In the genomic region with DNA sequence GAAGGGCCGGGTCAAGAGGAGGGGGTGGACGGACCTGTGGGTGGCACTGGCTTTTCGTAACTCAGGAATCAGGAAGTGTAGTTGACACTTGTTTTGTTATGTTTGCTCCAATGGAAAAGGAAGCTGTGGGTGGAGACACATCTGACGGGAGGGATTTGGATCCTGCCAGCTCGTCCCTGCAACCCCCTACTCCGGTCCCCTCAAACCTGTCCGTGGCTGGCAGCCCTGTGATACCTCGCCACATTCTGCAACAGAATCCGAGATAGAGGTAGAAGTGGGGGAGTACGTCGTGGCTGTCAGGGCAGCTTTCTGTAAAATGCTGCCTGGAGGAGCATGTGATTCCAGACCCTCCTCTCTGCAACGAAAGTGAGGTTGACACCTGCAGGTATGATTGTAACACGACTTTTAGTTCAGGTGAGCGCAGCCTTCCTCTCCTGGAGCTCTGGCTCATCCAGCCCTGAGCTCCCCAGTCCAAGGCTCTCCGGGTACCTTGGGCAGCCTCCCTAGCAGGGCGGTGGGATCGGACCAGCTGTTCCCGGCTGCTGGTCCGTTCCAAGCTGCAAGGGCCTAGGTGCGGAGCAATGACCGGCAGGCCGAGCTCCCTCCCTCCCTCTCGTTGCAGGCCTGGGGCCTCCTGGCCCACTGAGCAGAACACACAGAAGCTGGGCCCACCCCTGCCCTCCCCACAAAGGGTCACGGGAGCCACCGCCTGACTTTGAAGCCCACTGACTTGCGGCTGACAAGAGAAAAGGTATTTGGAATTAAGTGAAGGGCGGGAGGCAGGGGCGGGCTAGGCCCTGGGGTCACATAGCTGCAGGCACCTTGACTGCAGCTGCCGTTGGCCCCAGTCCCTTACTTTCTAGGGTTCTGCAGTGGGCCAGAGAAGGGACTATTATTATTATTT, we compare ENCODE assay signal across 10 cellular contexts.
DNase-seq lines count a peak whose midpoint lies in the region; ATAC-seq, FAIRE-seq and TF ChIP-seq lines count a peak whose summit lies in the region.
"Had no signal": no experiment of that assay in that cellular context is flagged by ENCODE, and none has a peak within 500 bp of the region (broad histone marks: within the 10 kb centered on the region; RNA-seq: fewer than 3 reads in every experiment).

No MANE protein-coding gene starts in this region.

- POLR2A ChIA-PET in activated naive CD8-positive, alpha-beta T cell treated with anti-CD3 and anti-CD28 coated beads, Interleukin-2, amount 10 ng/mL, durations not matched to agents 7 days and 5 days (lab: Charles Lee), result interaction anchor here (0.5 to 1.1 kb wide), 2 partner anchors 21 to 108 kb away, joined by 3 to 4 read pairs; no protein-coding TSS in a partner anchor
- POLR2A ChIA-PET in endothelial cell of umbilical vein (lab: Charles Lee), result no interaction called here

- CTCF ChIA-PET in endothelial cell of umbilical vein (lab: Charles Lee), result interaction anchor here (0.6 kb wide), 1 partner anchor 315 kb away, joined by 3 read pairs; no protein-coding TSS in a partner anchor

- H3K9me1 ChIP-seq in endothelial cell of umbilical vein (replicated peaks; ENCODE audit: control insufficient read depth, extremely low read depth, insufficient read depth, low read length), result no peaks in the 10 kb centered on the region

- no peak overlapping the region for H3K4me2 ChIP-seq in endothelial cell of umbilical vein (ENCODE audit: insufficient read depth, low read length)

- H3K4me3 ChIP-seq in endothelial cell of umbilical vein (replicated peaks in 1 of 3; ENCODE audit: insufficient read depth in 1 of 3, low read depth in 1 of 3, low read length in 3 of 3) (no peak overlapping the region), muscle layer of colon (ENCODE audit: low read depth in 1 of 2, low read length in 2 of 2) (peak overlapping the region in 1 of 2 donors; percentile 45), urinary bladder (ENCODE audit: low read depth, low read length) (peak overlapping the region; percentile 36)

- H4K20me1 ChIP-seq in endothelial cell of umbilical vein (replicated peaks; ENCODE audit: control insufficient read depth, extremely low read depth, insufficient read depth, low read length), result no peaks in the 10 kb centered on the region

- H3K27ac ChIP-seq in endothelial cell of umbilical vein (ENCODE audit: insufficient read depth, low read depth, low read length), result no peak overlapping the region
- peak overlapping the region; percentile 58 for H3K27ac ChIP-seq in muscle layer of colon (ENCODE audit: low read depth, low read length)
- peak overlapping the region; percentile 27 for H3K27ac ChIP-seq in urinary bladder (ENCODE audit: low read depth)

- H3K27ac Mint-ChIP-seq in activated naive CD8-positive, alpha-beta T cell treated with anti-CD3 and anti-CD28 coated beads, Interleukin-2, amount 10 ng/mL, durations not matched to agents 7 days and 5 days, result no peak overlapping the region
- H3K27ac Mint-ChIP-seq in activated naive CD8-positive, alpha-beta T cell treated with anti-CD3 and anti-CD28 coated beads for 36 hours, result no peak overlapping the region
- H3K27ac Mint-ChIP-seq: B cell had no signal

- peaks cover 2% of the 10 kb centered on the region for H3K27me3 Mint-ChIP-seq in activated naive CD8-positive, alpha-beta T cell treated with anti-CD3 and anti-CD28 coated beads, Interleukin-2, amount 10 ng/mL, durations not matched to agents 7 days and 5 days
- no peaks in the 10 kb centered on the region for H3K27me3 Mint-ChIP-seq in activated naive CD8-positive, alpha-beta T cell treated with anti-CD3 and anti-CD28 coated beads for 36 hours

- no peaks in the 10 kb centered on the region for H3K36me3 Mint-ChIP-seq in activated naive CD8-positive, alpha-beta T cell treated with anti-CD3 and anti-CD28 coated beads, Interleukin-2, amount 10 ng/mL, durations not matched to agents 7 days and 5 days
- no peaks in the 10 kb centered on the region for H3K36me3 Mint-ChIP-seq in activated naive CD8-positive, alpha-beta T cell treated with anti-CD3 and anti-CD28 coated beads for 36 hours

- FAIRE-seq in endothelial cell of umbilical vein (lab: Jason Lieb, UNC) (no peak), GM12892 (lab: Jason Lieb, UNC) (no peak)

- no peak overlapping the region for H3K4me3 Mint-ChIP-seq in activated naive CD8-positive, alpha-beta T cell treated with anti-CD3 and anti-CD28 coated beads, Interleukin-2, amount 10 ng/mL, durations not matched to agents 7 days and 5 days
- no peak overlapping the region for H3K4me3 Mint-ChIP-seq in activated naive CD8-positive, alpha-beta T cell treated with anti-CD3 and anti-CD28 coated beads for 36 hours
- H3K4me3 Mint-ChIP-seq: B cell had no signal

- H3K9me3 Mint-ChIP-seq in activated naive CD8-positive, alpha-beta T cell treated with anti-CD3 and anti-CD28 coated beads, Interleukin-2, amount 10 ng/mL, durations not matched to agents 7 days and 5 days, result no peaks in the 10 kb centered on the region
- no peaks in the 10 kb centered on the region for H3K9me3 Mint-ChIP-seq in activated naive CD8-positive, alpha-beta T cell treated with anti-CD3 and anti-CD28 coated beads for 36 hours

- H2AFZ ChIP-seq in endothelial cell of umbilical vein (ENCODE audit: low read depth, low read length), result peak overlapping the region; percentile 7

- H3K36me3 ChIP-seq in endothelial cell of umbilical vein (ENCODE audit: control insufficient read depth in 2 of 2, extremely low read depth in 1 of 2, insufficient read depth in 2 of 2, low read length in 2 of 2), result no peaks in the 10 kb centered on the region
- H3K36me3 ChIP-seq in muscle layer of colon (ENCODE audit: insufficient read depth, low read length), result no peaks in the 10 kb centered on the region
- H3K36me3 ChIP-seq in urinary bladder (ENCODE audit: insufficient read depth), result no peaks in the 10 kb centered on the region

- peak; percentile 19 for DNase-seq in activated naive CD8-positive, alpha-beta T cell treated with anti-CD3 and anti-CD28 coated beads, Interleukin-2, amount 10 ng/mL, durations not matched to agents 7 days and 5 days
- no peak for DNase-seq in activated naive CD8-positive, alpha-beta T cell treated with anti-CD3 and anti-CD28 coated beads for 36 hours
- DNase-seq in endothelial cell of umbilical vein (ENCODE audit: low read depth, low spot score) (peak; percentile 20), GM12892 (ENCODE audit: insufficient read length) (no peak), putamen (ENCODE audit: low spot score) (no peak)
- DNase-seq in effector CD8-positive, alpha-beta T cell (lab: John Stamatoyannopoulos, UW), result no peak
- DNase-seq: activated naive CD4-positive, alpha-beta T cell treated with Interleukin-2 at 50 U/mL for 16 hours had no signal

- H3K79me2 ChIP-seq in endothelial cell of umbilical vein (ENCODE audit: control insufficient read depth, insufficient read depth, low read length), result no peaks in the 10 kb centered on the region

- BruUV-seq in endothelial cell of umbilical vein (replicated peaks; lab: Mats Ljungman, UMichigan), result no TSS peak

- no peak for ATAC-seq in activated naive CD8-positive, alpha-beta T cell treated with anti-CD3 and anti-CD28 coated beads, Interleukin-2, amount 10 ng/mL, durations not matched to agents 7 days and 5 days (ENCODE audit: low read depth)

- 58% methylated on average over 29 of the region's 29 CpGs for WGBS in urinary bladder

- dilution Hi-C loops in endothelial cell of umbilical vein (cut with MboI; ENCODE audit: extremely low pct_ligation_motif_present, low sequenced_read_pairs), result no loop called here

- TF ChIP-seq POLR2A in endothelial cell of umbilical vein (IDR thresholded peaks at IDR 0.05; ENCODE audit: low read depth, low read length), result no peak
- no peak for TF ChIP-seq POLR2A in GM12892 (IDR thresholded peaks at IDR 0.05; ENCODE audit: low read depth, low read length)

- no peak for TF ChIP-seq CTCF in endothelial cell of umbilical vein (IDR thresholded peaks at IDR 0.05; ENCODE audit: extremely low read depth in 1 of 2, insufficient read depth in 1 of 2, low read depth in 1 of 2, low read length in 2 of 2)

- H3K9me3 ChIP-seq in endothelial cell of umbilical vein (replicated peaks; ENCODE audit: control insufficient read depth, insufficient read depth, low read length), result no peaks in the 10 kb centered on the region
- H3K9me3 ChIP-seq in muscle layer of colon (ENCODE audit: low read length), result no peaks in the 10 kb centered on the region

- no peaks in the 10 kb centered on the region for H3K4me1 Mint-ChIP-seq in activated naive CD8-positive, alpha-beta T cell treated with anti-CD3 and anti-CD28 coated beads, Interleukin-2, amount 10 ng/mL, durations not matched to agents 7 days and 5 days
- no peaks in the 10 kb centered on the region for H3K4me1 Mint-ChIP-seq in activated naive CD8-positive, alpha-beta T cell treated with anti-CD3 and anti-CD28 coated beads for 36 hours
- H3K4me1 Mint-ChIP-seq: B cell had no signal

- H3K9ac ChIP-seq in endothelial cell of umbilical vein (replicated peaks; ENCODE audit: extremely low read depth, insufficient read depth, low read length), result no peak overlapping the region
- no peak overlapping the region for H3K9ac ChIP-seq in muscle layer of colon (ENCODE audit: low read length)

- H3K27me3 ChIP-seq in endothelial cell of umbilical vein (ENCODE audit: control insufficient read depth in 2 of 2, insufficient read depth in 2 of 2, low read length in 2 of 2) (no peaks in the 10 kb centered on the region), muscle layer of colon (ENCODE audit: control insufficient read depth in 1 of 2, insufficient read depth in 2 of 2, low read length in 2 of 2) (no peaks in the 10 kb centered on the region)

- no peaks in the 10 kb centered on the region for H3K4me1 ChIP-seq in endothelial cell of umbilical vein (ENCODE audit: control insufficient read depth, extremely low read depth, insufficient read depth, low read length)
- H3K4me1 ChIP-seq in muscle layer of colon (ENCODE audit: insufficient read depth, low read length), result no peaks in the 10 kb centered on the region
- H3K4me1 ChIP-seq in urinary bladder (ENCODE audit: insufficient read depth), result peaks cover 4% of the 10 kb centered on the region

- intact Hi-C loops in endothelial cell of umbilical vein (cut with micrococcal nuclease), result loop anchor here (1.0 kb wide), 1 partner anchor 12 kb away; no protein-coding TSS in a partner anchor

TF ChIP-seq in endothelial cell of umbilical vein, 7 proteins besides CTCF, POLR2A, EP300 and RAD21 (continues in another document):
- TF ChIP-seq POLR2AphosphoS5 (IDR thresholded peaks at IDR 0.05; ENCODE audit: insufficient read depth, low read depth, low read length) (no peak), GATA2 (IDR thresholded peaks at IDR 0.05; ENCODE audit: insufficient read depth, insufficient read length, low read depth, low read length) (no peak), JUN (IDR thresholded peaks at IDR 0.05; ENCODE audit: borderline replicate concordance, insufficient read depth, insufficient read length, low read depth) (no peak), MAX (IDR thresholded peaks at IDR 0.05; ENCODE audit: insufficient read depth, insufficient read length) (no peak), EZH2 (IDR thresholded peaks at IDR 0.05; ENCODE audit: borderline replicate concordance, low read depth, low read length, severe bottlenecking) (no peak), FOS (IDR thresholded peaks at IDR 0.05; ENCODE audit: borderline replicate concordance, insufficient read depth, low read length) (no peak)

Comparison
In these comparisons a context has a peak if more than half of its experiments do, and no peak if none do; other contexts are left out.
1. DNase-seq: peak in activated naive CD8-positive, alpha-beta T cell treated with anti-CD3 and anti-CD28 coated beads, Interleukin-2, amount 10 ng/mL, durations not matched to agents 7 days and 5 days (single experiment) and endothelial cell of umbilical vein (single experiment); none in activated naive CD8-positive, alpha-beta T cell treated with anti-CD3 and anti-CD28 coated beads for 36 hours (single experiment), GM12892 (single experiment), putamen (single experiment) and effector CD8-positive, alpha-beta T cell (single experiment).